Comparison of ENCODE assay signal across 19 cellular contexts in the genomic region with DNA sequence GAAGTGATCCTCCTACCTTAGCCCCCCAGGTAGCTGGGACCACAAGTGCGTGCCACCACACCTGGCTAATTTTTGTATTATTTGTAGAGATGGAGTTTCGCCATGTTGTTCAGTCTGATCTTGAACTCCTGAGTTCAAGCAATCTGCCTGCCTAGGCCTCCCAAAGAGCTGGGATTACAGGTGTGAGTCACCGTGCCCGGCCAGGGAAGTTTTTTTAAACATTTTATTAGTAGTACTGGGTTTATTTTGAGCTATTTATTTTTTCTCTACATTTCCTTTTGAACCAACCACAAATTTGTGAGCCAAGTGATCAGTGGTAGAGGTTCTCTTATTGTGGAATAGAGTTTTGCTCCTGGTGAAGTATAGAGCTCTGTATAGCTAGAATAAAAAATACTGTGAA.
"Had no signal": no experiment of that assay in that cellular context is flagged by ENCODE, and none has a peak within 500 bp of the region (broad histone marks: within the 10 kb centered on the region; RNA-seq: fewer than 3 reads in every experiment).

No MANE protein-coding gene starts in this region.

- ATAC-seq: activated T-helper 17 cell treated with anti-CD3 and anti-CD28 coated beads, Interleukin-2, amount 50 U/mL, for 72 hours; left cardiac atrium; mucosa of descending colon; sciatic nerve; stimulated activated naive CD8-positive, alpha-beta T cell treated with anti-CD3 and anti-CD28 coated beads, Interleukin-15, Interleukin-2, amounts not matched to agents 100 U/mL and 50 U/mL, for 24 hours had no signal

- H3K27me3 Mint-ChIP-seq: activated B cell treated with CpG ODN at 0.5 μM for 24 hours; activated CD4-positive, alpha-beta T cell treated with anti-CD3 and anti-CD28 coated beads, Interleukin-2, amount 10 ng/mL, durations not matched to agents 24 days and 14 days; activated T-helper 17 cell treated with anti-CD3 and anti-CD28 coated beads, Interleukin-2, amount 50 U/mL, for 72 hours had no signal

- H3K4me1 Mint-ChIP-seq: nephron had no signal

- H3K27ac ChIP-seq: coronary artery, psoas muscle, suprapubic skin had no signal

- H3K9me3 Mint-ChIP-seq: activated B cell treated with CpG ODN at 0.5 μM for 24 hours; activated CD4-positive, alpha-beta T cell treated with anti-CD3 and anti-CD28 coated beads, Interleukin-2, amount 10 ng/mL, durations not matched to agents 24 days and 14 days; activated naive CD4-positive, alpha-beta T cell treated with anti-CD3 and anti-CD28 coated beads for 36 hours; activated T-helper 17 cell treated with anti-CD3 and anti-CD28 coated beads, Interleukin-2, amount 50 U/mL, for 72 hours; nephron; T-helper 1 cell treated with Interleukin-12 subunit alpha and Interleukin-12 subunit beta and Interleukin-4 antibody, amounts not matched to agents 30 μg/mL and 1 μg/mL, for 36 hours had no signal

- H3K9me3 ChIP-seq: mucosa of descending colon, psoas muscle, suprapubic skin, upper lobe of left lung had no signal

- H3K4me1 ChIP-seq: suprapubic skin had no signal

- H3K27me3 ChIP-seq: suprapubic skin, upper lobe of left lung had no signal

- H3K27ac Mint-ChIP-seq: activated B cell treated with CpG ODN at 0.5 μM for 24 hours; activated CD4-positive, alpha-beta T cell treated with anti-CD3 and anti-CD28 coated beads, Interleukin-2, amount 10 ng/mL, durations not matched to agents 24 days and 14 days; activated naive CD4-positive, alpha-beta T cell treated with anti-CD3 and anti-CD28 coated beads for 36 hours; nephron; T-helper 1 cell treated with Interleukin-12 subunit alpha and Interleukin-12 subunit beta and Interleukin-4 antibody, amounts not matched to agents 30 μg/mL and 1 μg/mL, for 36 hours had no signal

- DNase-seq: activated B cell treated with CpG ODN at 0.5 μM for 24 hours; activated CD4-positive, alpha-beta T cell treated with anti-CD3 and anti-CD28 coated beads, Interleukin-2, amount 10 ng/mL, durations not matched to agents 24 days and 14 days; activated naive CD4-positive, alpha-beta T cell treated with anti-CD3 and anti-CD28 coated beads for 36 hours; activated T-cell treated with anti-CD3 and anti-CD28 coated beads for 4 hours; effector CD8-positive, alpha-beta T cell; erythroblast; hypothalamus; left cardiac atrium; mucosa of descending colon; psoas muscle; stimulated activated CD4-positive, alpha-beta T cell treated with anti-CD3 and anti-CD28 coated beads, Interleukin-2, amount 100 ng/mL, for 24 hours; stimulated activated naive CD8-positive, alpha-beta T cell treated with anti-CD3 and anti-CD28 coated beads, Interleukin-15, Interleukin-2, amounts not matched to agents 100 U/mL and 50 U/mL, for 24 hours; upper lobe of left lung had no signal

- H3K4me3 ChIP-seq: coronary artery, mucosa of descending colon, psoas muscle, suprapubic skin, upper lobe of left lung had no signal

- H3K4me3 Mint-ChIP-seq: activated B cell treated with CpG ODN at 0.5 μM for 24 hours; activated CD4-positive, alpha-beta T cell treated with anti-CD3 and anti-CD28 coated beads, Interleukin-2, amount 10 ng/mL, durations not matched to agents 24 days and 14 days; activated naive CD4-positive, alpha-beta T cell treated with anti-CD3 and anti-CD28 coated beads for 36 hours; activated T-helper 17 cell treated with anti-CD3 and anti-CD28 coated beads, Interleukin-2, amount 50 U/mL, for 72 hours; nephron; T-helper 1 cell treated with Interleukin-12 subunit alpha and Interleukin-12 subunit beta and Interleukin-4 antibody, amounts not matched to agents 30 μg/mL and 1 μg/mL, for 36 hours had no signal
